ENCODE assay signal across 20 cellular contexts in genomic region chr12:119728437-119728730, GRCh38.
"Had no signal": no experiment of that assay in that cellular context is flagged by ENCODE, and none has a peak within 500 bp of the region (broad histone marks: within the 10 kb centered on the region; RNA-seq: fewer than 3 reads in every experiment).

No MANE protein-coding gene starts in this region.

- H3K4me1 ChIP-seq: colonic mucosa, esophagus squamous epithelium, foreskin keratinocyte had no signal

- H3K36me3 ChIP-seq: colonic mucosa, ovary, thoracic aorta had no signal

- H3K9me3 ChIP-seq: colonic mucosa, esophagus squamous epithelium, mucosa of descending colon, ovary, stomach, thoracic aorta had no signal

- FAIRE-seq: bronchial epithelial cell had no signal

- DNase-seq: activated CD4-positive, alpha-beta memory T cell treated with anti-CD3 and anti-CD28 coated beads for 36 hours; activated CD4-positive, alpha-beta T cell treated with anti-CD3 and anti-CD28 coated beads for 36 hours; activated CD8-positive, alpha-beta memory T cell treated with anti-CD3 and anti-CD28 coated beads, Interleukin-2, amount 50 U/mL, for 48 hours; activated gamma-delta T cell treated with Interleukin-2 at 50 U/mL for 16 hours; activated naive CD8-positive, alpha-beta T cell treated with anti-CD3 and anti-CD28 coated beads, Interleukin-2, amount 10 ng/mL, durations not matched to agents 7 days and 5 days; activated T-cell treated with anti-CD3 and anti-CD28 coated beads, Interleukin-2, amount 50 U/mL, for 72 hours; aorta; colonic mucosa; esophagus squamous epithelium; foreskin keratinocyte; mammary epithelial cell; mucosa of descending colon; naive thymus-derived CD4-positive, alpha-beta T cell; ovary; stimulated activated CD4-positive, alpha-beta T cell treated with anti-CD3 and anti-CD28 coated beads, Interleukin-12 subunit alpha, Interleukin-12 subunit beta, amount 100 ng/mL, for 4 hours; stimulated activated CD4-positive, alpha-beta T cell treated with anti-CD3 and anti-CD28 coated beads, Interleukin-2, amount 100 ng/mL, for 24 hours; stomach; T-helper 2 cell had no signal

- H3K4me3 ChIP-seq: colonic mucosa, esophagus squamous epithelium, mucosa of descending colon, ovary, stomach, thoracic aorta had no signal

- ATAC-seq: activated CD4-positive, alpha-beta T cell treated with anti-CD3 and anti-CD28 coated beads for 36 hours; activated T-cell treated with anti-CD3 and anti-CD28 coated beads, Interleukin-2, amount 50 U/mL, for 72 hours; foreskin keratinocyte; mucosa of descending colon; naive thymus-derived CD4-positive, alpha-beta T cell had no signal

- H3K27me3 ChIP-seq: colonic mucosa, esophagus squamous epithelium, foreskin keratinocyte, ovary, stomach had no signal

- H3K27ac ChIP-seq: colonic mucosa, esophagus squamous epithelium, foreskin keratinocyte, ovary, thoracic aorta had no signal
